20 cellular contexts compared by ENCODE assay signal in the genomic region with DNA sequence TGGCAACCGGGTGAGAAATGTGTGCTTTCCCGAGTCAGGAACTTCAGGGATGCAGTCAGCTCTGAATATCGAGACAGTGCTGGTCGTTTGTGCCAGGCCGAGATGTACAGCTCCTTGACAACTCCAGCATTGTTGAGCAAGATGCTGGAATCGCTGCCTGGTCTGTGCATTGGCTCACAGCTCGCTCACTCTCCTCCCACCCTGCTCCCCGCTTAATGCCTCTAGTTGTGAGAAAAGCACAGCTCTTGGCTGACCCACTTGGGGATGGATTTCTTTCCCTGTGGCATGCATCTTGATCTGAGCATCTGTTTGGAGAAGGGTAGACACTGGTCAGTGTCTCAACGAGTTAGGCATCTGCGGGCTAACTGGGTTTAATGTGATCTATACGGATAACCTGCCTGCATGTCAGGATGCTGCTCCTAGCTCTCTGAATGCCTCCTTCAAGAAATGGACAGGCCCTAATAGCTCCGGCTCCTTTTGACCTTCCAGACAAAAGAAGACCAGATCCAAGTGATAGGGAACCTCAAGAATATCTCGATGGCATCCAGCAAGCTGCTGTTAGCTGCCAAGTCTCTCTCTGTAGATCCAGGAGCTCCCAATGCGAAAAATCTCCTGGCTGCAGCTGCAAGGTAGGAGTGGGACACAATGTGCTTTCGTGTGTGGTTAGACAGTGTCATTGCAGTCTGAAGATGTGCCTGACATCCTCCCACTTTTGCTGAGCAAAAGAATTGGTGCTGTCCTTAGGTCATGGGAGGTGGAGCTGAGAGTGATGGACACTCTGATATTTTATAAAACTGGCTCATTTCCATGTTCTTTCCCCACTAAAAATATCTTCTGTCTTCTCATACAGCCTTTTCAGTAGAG.
DNase-seq lines count a peak whose midpoint lies in the region; ATAC-seq, FAIRE-seq and TF ChIP-seq lines count a peak whose summit lies in the region.
"Had no signal": no experiment of that assay in that cellular context is flagged by ENCODE, and none has a peak within 500 bp of the region (broad histone marks: within the 10 kb centered on the region; RNA-seq: fewer than 3 reads in every experiment).

No MANE protein-coding gene starts in this region.

- WGBS in SK-N-SH (ENCODE audit: low lambda C conversion rate) = 36% methylated on average over 15 of the region's 15 CpGs

- H3K27ac Mint-ChIP-seq in stimulated activated memory B cell treated with anti-CD40 and anti-IgM and Interleukin-4, amounts not matched to agents 10 μg/mL and 1 μg/mL and 100 μg/mL, for 72 hours = no peak overlapping the region
- H3K27ac Mint-ChIP-seq: T-cell had no signal

- no peak for TF ChIP-seq RAD21 in SK-N-SH (IDR thresholded peaks at IDR 0.05; ENCODE audit: low read length)

- peaks cover 41% of the 10 kb centered on the region for H3K79me2 ChIP-seq in SK-N-SH (ENCODE audit: insufficient read depth)
- H3K79me2 ChIP-seq in osteoblast (ENCODE audit: insufficient read depth, low read length) = no peaks in the 10 kb centered on the region

- peaks cover 8% of the 10 kb centered on the region for H3K27me3 Mint-ChIP-seq in stimulated activated memory B cell treated with anti-CD40 and anti-IgM and Interleukin-4, amounts not matched to agents 10 μg/mL and 1 μg/mL and 100 μg/mL, for 72 hours

- TF ChIP-seq EP300 in SK-N-SH (IDR thresholded peaks at IDR 0.05; ENCODE audit: borderline replicate concordance in 1 of 2, low read depth in 1 of 2, low read length in 1 of 2) = peak in 1 of 2 experiments; percentile 12; a peak in 1 of 4 replicates

- peaks cover 22 to 35% of the 10 kb centered on the region in 2 experiments for H3K4me1 ChIP-seq in SK-N-SH (ENCODE audit: control insufficient read depth in 1 of 2, insufficient read depth in 2 of 2, low read depth in 1 of 2, low read length in 1 of 2)
- peaks cover 34% of the 10 kb centered on the region for H3K4me1 ChIP-seq in osteoblast (ENCODE audit: insufficient read depth, low read length)
- H3K4me1 ChIP-seq: colonic mucosa had no signal

- TF ChIP-seq POLR2A in GM12891 (IDR thresholded peaks at IDR 0.05; ENCODE audit: low read depth, low read length) = no peak

- no peaks in the 10 kb centered on the region for H3K9me2 ChIP-seq in SK-N-SH

- no peaks in the 10 kb centered on the region for H3K9me3 ChIP-seq in SK-N-SH
- no peaks in the 10 kb centered on the region for H3K9me3 ChIP-seq in osteoblast (ENCODE audit: low read depth, low read length)
- H3K9me3 ChIP-seq: ascending aorta, colonic mucosa, neutrophil, sigmoid colon, thyroid gland had no signal

- no peak for FAIRE-seq in GM12891 (lab: Jason Lieb, UNC)
- FAIRE-seq: A204.1 had no signal

- DNase-seq in Ammon's horn (ENCODE audit: low spot score) = peak; percentile 87
- peak; percentile 24 for DNase-seq in SK-N-SH
- peak; percentile 86 for DNase-seq in globus pallidus (ENCODE audit: low spot score)
- DNase-seq in osteoblast (ENCODE audit: insufficient read length, low spot score, missing footprints) = no peak
- no peak for DNase-seq in activated CD4-positive, CD25-positive, alpha-beta regulatory T cell treated with anti-CD3 and anti-CD28 coated beads, Interleukin-2, amount 50 U/mL, for 72 hours
- DNase-seq in GM12891 (ENCODE audit: insufficient read length, low spot score) = no peak
- DNase-seq: activated CD4-positive, CD25-positive, alpha-beta regulatory T cell; activated CD8-positive, alpha-beta memory T cell treated with anti-CD3 and anti-CD28 coated beads for 24 hours; colonic mucosa; DND-41; NCI-H2029 treated with DMSO at 0.1 percent for 48 hours; NCI-H526 treated with DMSO at 0.1 percent for 48 hours; sigmoid colon; T-cell; thyroid gland had no signal

- TF ChIP-seq CTCF in SK-N-SH (IDR thresholded peaks at IDR 0.05) (peak; percentile 14), osteoblast (IDR thresholded peaks at IDR 0.05; ENCODE audit: extremely low read depth, low read depth, low read length) (no peak)

- H3F3A ChIP-seq in SK-N-SH (replicated peaks; ENCODE audit: insufficient read depth) = peaks cover 58% of the 10 kb centered on the region

- no peak overlapping the region for H3K4me3 Mint-ChIP-seq in stimulated activated memory B cell treated with anti-CD40 and anti-IgM and Interleukin-4, amounts not matched to agents 10 μg/mL and 1 μg/mL and 100 μg/mL, for 72 hours
- H3K4me3 Mint-ChIP-seq: T-cell had no signal

- no peaks in the 10 kb centered on the region for H3K9me3 Mint-ChIP-seq in stimulated activated memory B cell treated with anti-CD40 and anti-IgM and Interleukin-4, amounts not matched to agents 10 μg/mL and 1 μg/mL and 100 μg/mL, for 72 hours
- H3K9me3 Mint-ChIP-seq: T-cell had no signal

- H2AFZ ChIP-seq in SK-N-SH (ENCODE audit: low read depth) (no peak overlapping the region), osteoblast (ENCODE audit: low read length) (no peak overlapping the region)

- CTCF ChIA-PET in SK-N-SH (lab: Yijun Ruan, JAX) = interaction anchor here (0.9 to 2.3 kb wide), 5 partner anchors 10 to 307 kb away, joined by 3 to 11 read pairs (median 4); no protein-coding TSS in a partner anchor

- peak overlapping the region; percentile 72 for H3K4me2 ChIP-seq in SK-N-SH
- no peak overlapping the region for H3K4me2 ChIP-seq in osteoblast (ENCODE audit: insufficient read depth, low read length)

- H4K20me1 ChIP-seq in SK-N-SH (ENCODE audit: insufficient read depth) = no peaks in the 10 kb centered on the region
- no peaks in the 10 kb centered on the region for H4K20me1 ChIP-seq in osteoblast (ENCODE audit: insufficient read depth, low read length)

- POLR2A ChIA-PET in SK-N-SH (lab: Yijun Ruan, JAX) = no interaction called here

- no peak for ATAC-seq in stimulated activated memory B cell treated with anti-CD40 and anti-IgM and Interleukin-4, amounts not matched to agents 10 μg/mL and 1 μg/mL and 100 μg/mL, for 72 hours
- no peak for ATAC-seq in GM21737 (IDR thresholded peaks at IDR 0.05; ENCODE audit: unreplicated experiment)
- ATAC-seq: T-cell had no signal

- H3K36me3 ChIP-seq in SK-N-SH (replicated peaks in 1 of 2; ENCODE audit: control insufficient read depth in 1 of 2, insufficient read depth in 2 of 2, low read length in 1 of 2) (peaks cover 6 to 11% of the 10 kb centered on the region in 2 experiments), osteoblast (ENCODE audit: insufficient read depth, low read length) (peaks cover 7% of the 10 kb centered on the region)
- H3K36me3 ChIP-seq: colonic mucosa, neutrophil had no signal

- no peaks in the 10 kb centered on the region for H3K27me3 ChIP-seq in SK-N-SH (ENCODE audit: insufficient read depth)
- H3K27me3 ChIP-seq in osteoblast (ENCODE audit: insufficient read depth, low read length) = no peaks in the 10 kb centered on the region
- H3K27me3 ChIP-seq: ascending aorta, colonic mucosa, neutrophil, sigmoid colon, thyroid gland had no signal

- H3K4me3 ChIP-seq in SK-N-SH (ENCODE audit: low read depth in 2 of 2, low read length in 1 of 2) = peak overlapping the region; percentile 24 to 55; a peak in 3 of 4 replicates
- no peak overlapping the region for H3K4me3 ChIP-seq in osteoblast (ENCODE audit: insufficient read depth, low read length)
- H3K4me3 ChIP-seq: ascending aorta, colonic mucosa, sigmoid colon, thyroid gland had no signal

- H3K4me1 Mint-ChIP-seq in stimulated activated memory B cell treated with anti-CD40 and anti-IgM and Interleukin-4, amounts not matched to agents 10 μg/mL and 1 μg/mL and 100 μg/mL, for 72 hours = peaks cover 6% of the 10 kb centered on the region

- no peaks in the 10 kb centered on the region for H3K36me3 Mint-ChIP-seq in stimulated activated memory B cell treated with anti-CD40 and anti-IgM and Interleukin-4, amounts not matched to agents 10 μg/mL and 1 μg/mL and 100 μg/mL, for 72 hours
- H3K36me3 Mint-ChIP-seq: T-cell had no signal

- H3K27ac ChIP-seq in SK-N-SH (ENCODE audit: low read depth in 2 of 2, low read length in 1 of 2) = peak overlapping the region; percentile 81 to 99
- peak overlapping the region; percentile 50 for H3K27ac ChIP-seq in osteoblast (ENCODE audit: low read depth, low read length)
- H3K27ac ChIP-seq: ascending aorta, colonic mucosa, neutrophil, sigmoid colon had no signal

- peak overlapping the region; percentile 87 for H3K9ac ChIP-seq in SK-N-SH

TF ChIP-seq in SK-N-SH, 30 proteins besides CTCF, POLR2A, EP300 and RAD21 (continues in another document):
- no peak for TF ChIP-seq TAF1 (IDR thresholded peaks at IDR 0.05; ENCODE audit: borderline replicate concordance, low read depth, low read length)
- no peak for TF ChIP-seq YY1 (IDR thresholded peaks at IDR 0.05; ENCODE audit: low read depth)
- TF ChIP-seq EZH2phosphoT487 (IDR thresholded peaks at IDR 0.05; ENCODE audit: borderline replicate concordance, low read depth) = no peak
- no peak for TF ChIP-seq TEAD4 (IDR thresholded peaks at IDR 0.05; ENCODE audit: borderline replicate concordance, insufficient read depth)
- peak; percentile 60 for TF ChIP-seq POLR2AphosphoS5 (IDR thresholded peaks at IDR 0.05; ENCODE audit: low read depth, low read length)
- no peak for TF ChIP-seq RFX5 (IDR thresholded peaks at IDR 0.05; ENCODE audit: low read length)
- peak; percentile 50; the same call in 1 of the 2 replicates for TF ChIP-seq TCF12 (IDR thresholded peaks at IDR 0.05)
- no peak; the same call in 1 of the 2 replicates for TF ChIP-seq NFIC (IDR thresholded peaks at IDR 0.05; ENCODE audit: borderline replicate concordance)
- no peak for TF ChIP-seq CHD2 (IDR thresholded peaks at IDR 0.05; ENCODE audit: low read length, partially characterized antibody)
- TF ChIP-seq RXRA (IDR thresholded peaks at IDR 0.05; ENCODE audit: borderline replicate concordance, low read depth) = no peak; the same call in 1 of the 2 replicates

TF ChIP-seq in GM12891, 5 proteins besides CTCF, POLR2A, EP300 and RAD21:
- TF ChIP-seq TAF1 (IDR thresholded peaks at IDR 0.05; ENCODE audit: low read depth, low read length) (no peak), PAX5 (IDR thresholded peaks at IDR 0.05; ENCODE audit: insufficient read depth, low read length, severe bottlenecking) (no peak), SPI1 (IDR thresholded peaks at IDR 0.05; ENCODE audit: low read depth, low read length) (no peak), POU2F2 (IDR thresholded peaks at IDR 0.05; ENCODE audit: low read depth, low read length) (no peak), POLR2AphosphoS5 (IDR thresholded peaks at IDR 0.05; ENCODE audit: low read depth, low read length) (no peak)

Comparison
In these comparisons a context has a peak if more than half of its experiments do, and no peak if none do; other contexts are left out.
1. DNase-seq: peak in Ammon's horn (single experiment), SK-N-SH (single experiment) and globus pallidus (single experiment); none in osteoblast (single experiment), activated CD4-positive, CD25-positive, alpha-beta regulatory T cell treated with anti-CD3 and anti-CD28 coated beads, Interleukin-2, amount 50 U/mL, for 72 hours (single experiment) and GM12891 (single experiment).